In genomic region chr1:35707253-35708178, GRCh38 we compare ENCODE assay signal across 9 cellular contexts. TPM values are rescaled to one million over a fixed set of nuclear protein-coding genes. Genes with fewer than 3 reads are reported as not detected.
DNase-seq lines count a peak whose midpoint lies in the region; ATAC-seq, FAIRE-seq and TF ChIP-seq lines count a peak whose summit lies in the region.
"Had no signal": no experiment of that assay in that cellular context is flagged by ENCODE, and none has a peak within 500 bp of the region (broad histone marks: within the 10 kb centered on the region; RNA-seq: fewer than 3 reads in every experiment).

No MANE protein-coding gene starts in this region.

- H2AFZ ChIP-seq in astrocyte (ENCODE audit: low read depth, low read length), result peak overlapping the region; percentile 71

- H3K9ac ChIP-seq in astrocyte (ENCODE audit: low read length) (peak overlapping the region; percentile 49), skeletal muscle tissue (ENCODE audit: low read depth in 1 of 3, low read length in 3 of 3) (peak overlapping the region in 1 of 3 donors; percentile 45)

- peaks cover 4% of the 10 kb centered on the region for H3K9me3 Mint-ChIP-seq in astrocyte (ENCODE audit: unreplicated experiment)

- peak overlapping the region; percentile 85 for H3K4me2 ChIP-seq in astrocyte (ENCODE audit: low read length)

- H3K36me3 ChIP-seq in Panc1 (ENCODE audit: control insufficient read depth, insufficient read depth, low read length), result no peaks in the 10 kb centered on the region
- no peaks in the 10 kb centered on the region for H3K36me3 ChIP-seq in astrocyte (ENCODE audit: insufficient read depth, low read length)
- peaks cover 0 to 4% (median 2%) of the 10 kb centered on the region in 3 donors for H3K36me3 ChIP-seq in skeletal muscle tissue (ENCODE audit: control insufficient read depth in 3 of 3, insufficient read depth in 3 of 3, low read length in 3 of 3)

- DNase-seq in NCI-H2081 (lab: John Stamatoyannopoulos, UW) (peak; percentile 81 to 83), NCI-H2081 treated with DMSO at 0.1 percent for 48 hours (lab: John Stamatoyannopoulos, UW) (no peak), Panc1 (ENCODE audit: low read depth, low spot score) (no peak), astrocyte (ENCODE audit: low read depth) (no peak), H4 (ENCODE audit: low spot score) (no peak)

- in situ Hi-C loops in Panc1 (cut with HindIII; ENCODE audit: low pct_unique_long_range_greater_than_20kb, low sequenced_read_pairs), result no loop called here

- H3K27ac ChIP-seq in Panc1 (ENCODE audit: low read length) (no peak overlapping the region), astrocyte (ENCODE audit: low read depth, low read length) (no peak overlapping the region), skeletal muscle tissue (ENCODE audit: low read depth, low read length) (no peak overlapping the region)
- H3K27ac ChIP-seq: C4-2B had no signal

- H3K9me3 ChIP-seq in Panc1 (ENCODE audit: control insufficient read depth, insufficient read depth, low read depth, low read length) (no peaks in the 10 kb centered on the region), astrocyte (ENCODE audit: insufficient read depth, low read depth, low read length) (no peaks in the 10 kb centered on the region), skeletal muscle tissue (ENCODE audit: control insufficient read depth in 3 of 3, low read length in 3 of 3) (no peaks in the 10 kb centered on the region)

- FAIRE-seq in astrocyte (lab: Jason Lieb, UNC), result no peak

- H3K27ac Mint-ChIP-seq in astrocyte (ENCODE audit: unreplicated experiment), result peak overlapping the region; percentile 43

- ATAC-seq in Panc1, result peak; percentile 55
- no peak for ATAC-seq in HG02870 (IDR thresholded peaks at IDR 0.05; ENCODE audit: unreplicated experiment)

- peak overlapping the region; percentile 79 for H3K4me3 Mint-ChIP-seq in astrocyte (ENCODE audit: unreplicated experiment)

- CTCF ChIA-PET in Panc1 (lab: Charles Lee), result interaction anchor here (1.2 kb wide), 1 partner anchor 8 kb away, joined by 4 read pairs; no protein-coding TSS in a partner anchor

- H3K36me3 Mint-ChIP-seq in astrocyte (ENCODE audit: low read depth, unreplicated experiment), result peaks cover 6% of the 10 kb centered on the region

- H4K20me1 ChIP-seq in astrocyte (ENCODE audit: insufficient read depth, low read length), result peaks cover 7% of the 10 kb centered on the region

- H3K27me3 ChIP-seq in Panc1 (ENCODE audit: control insufficient read depth, insufficient read depth, low read length) (no peaks in the 10 kb centered on the region), astrocyte (ENCODE audit: insufficient read depth, low read length) (peaks cover 24% of the 10 kb centered on the region), skeletal muscle tissue (ENCODE audit: control insufficient read depth in 3 of 3, insufficient read depth in 3 of 3, low read length in 3 of 3) (peaks cover 33 to 42% (median 39%) of the 10 kb centered on the region in 3 donors)

- intact Hi-C loops in Panc1 (cut with micrococcal nuclease; ENCODE audit: unreplicated experiment), result no loop called here

- BruUV-seq in Panc1 (replicated peaks; lab: Mats Ljungman, UMichigan), result no TSS peak

- TF ChIP-seq CTCF in Panc1 (IDR thresholded peaks at IDR 0.05) (no peak), astrocyte (IDR thresholded peaks at IDR 0.05; ENCODE audit: insufficient read depth, low read depth, low read length) (no peak)

- peak overlapping the region; percentile 40 to 45 for H3K4me3 ChIP-seq in Panc1 (ENCODE audit: low read depth in 2 of 2, low read length in 2 of 2)
- H3K4me3 ChIP-seq in astrocyte (ENCODE audit: insufficient read depth, low read depth, low read length), result peak overlapping the region; percentile 28
- peak overlapping the region; percentile 41 for H3K4me3 ChIP-seq in iPS-11a (ENCODE audit: low read depth, low read length)
- H3K4me3 ChIP-seq in skeletal muscle tissue (ENCODE audit: low read length in 3 of 3), result peak overlapping the region in 2 of 3 donors; percentile 30 to 32

- peaks cover 4% of the 10 kb centered on the region for H3K4me1 Mint-ChIP-seq in astrocyte (ENCODE audit: low read depth, unreplicated experiment)

- peaks cover 36% of the 10 kb centered on the region for H3K27me3 Mint-ChIP-seq in astrocyte (ENCODE audit: low read depth, unreplicated experiment)

- POLR2A ChIA-PET in Panc1 (lab: Charles Lee), result interaction anchor here (0.5 kb wide), 1 partner anchor 25 kb away, joined by 3 read pairs; no protein-coding TSS in a partner anchor

- H3K4me1 ChIP-seq in Panc1 (ENCODE audit: control insufficient read depth, insufficient read depth, low read length), result no peaks in the 10 kb centered on the region
- no peaks in the 10 kb centered on the region for H3K4me1 ChIP-seq in astrocyte (ENCODE audit: insufficient read depth, low read length)
- peaks cover 4 to 11% (median 9%) of the 10 kb centered on the region in 3 donors for H3K4me1 ChIP-seq in skeletal muscle tissue (ENCODE audit: control insufficient read depth in 3 of 3, insufficient read depth in 3 of 3, low read length in 3 of 3)

- H3K79me2 ChIP-seq in astrocyte (ENCODE audit: insufficient read depth, low read length), result no peaks in the 10 kb centered on the region

RNA-seq across cellular contexts. Expression of gene C1orf216, which starts 11.2 kb away (rescaled TPM):
- total RNA-seq in Panc1 (2021; ENCODE audit: unreplicated experiment), result 28.0 TPM
- 24.0 TPM for polyA plus RNA-seq in Panc1 (2012; ENCODE audit: insufficient read length)
- 12.2 and 12.5 TPM in 2 replicates for total RNA-seq in astrocyte
- total RNA-seq in skeletal muscle tissue, result 10.4 TPM
- total RNA-seq in H4 (2014; rRNA removed; shearing (Covaris generic)), result 10.7 and 14.7 TPM in 2 replicates

Comparison
In these comparisons a context has a peak if more than half of its experiments do, and no peak if none do; other contexts are left out.
1. DNase-seq: peak in NCI-H2081 (2 of 2); none in NCI-H2081 treated with DMSO at 0.1 percent for 48 hours (single experiment), Panc1 (single experiment), astrocyte (single experiment) and H4 (single experiment).
2. Peak in every context shown above with its lines, with median percentiles within 50 percentile points of each other: H3K4me3 ChIP-seq.